Comparison of ENCODE assay signal across 37 cellular contexts in the genomic region with DNA sequence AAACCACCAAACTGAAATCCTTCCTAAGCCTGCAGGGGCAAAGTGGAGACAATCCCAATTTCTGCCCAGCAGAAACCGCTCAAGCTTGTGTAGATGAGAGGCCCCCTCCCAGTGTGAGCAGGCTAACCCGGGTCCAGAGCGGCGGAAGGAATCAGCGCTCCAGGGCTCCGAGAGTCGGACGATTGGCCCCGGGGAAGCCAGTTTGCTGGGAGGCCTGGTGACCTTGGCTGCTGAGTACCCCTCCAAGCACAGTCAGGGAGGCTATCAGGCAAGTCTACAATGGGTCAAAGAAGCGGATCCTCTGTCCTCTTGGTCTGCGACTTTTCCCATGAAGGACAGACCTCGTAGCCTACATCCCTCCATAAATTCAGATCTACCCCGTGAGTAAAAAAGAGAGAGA. TPM values are rescaled to one million over a fixed set of nuclear protein-coding genes. Genes with fewer than 3 reads are reported as not detected.
"Had no signal": no experiment of that assay in that cellular context is flagged by ENCODE, and none has a peak within 500 bp of the region (broad histone marks: within the 10 kb centered on the region; RNA-seq: fewer than 3 reads in every experiment).

No MANE protein-coding gene starts in this region.

- H3K36me3 Mint-ChIP-seq: activated CD4-positive, alpha-beta memory T cell treated with anti-CD3 and anti-CD28 coated beads for 36 hours; activated naive CD4-positive, alpha-beta T cell treated with anti-CD3 and anti-CD28 coated beads, Interleukin-2, amount 50 U/mL, for 72 hours; activated naive CD8-positive, alpha-beta T cell treated with anti-CD3 and anti-CD28 coated beads for 36 hours had no signal

- H3K4me1 Mint-ChIP-seq: activated B cell treated with CpG ODN at 0.5 μM for 24 hours; activated CD4-positive, alpha-beta T cell treated with anti-CD3 and anti-CD28 coated beads, Interleukin-2, amount 10 ng/mL, durations not matched to agents 24 days and 14 days; activated naive CD8-positive, alpha-beta T cell treated with anti-CD3 and anti-CD28 coated beads for 36 hours; activated T-helper 17 cell treated with anti-CD3 and anti-CD28 coated beads, Interleukin-2, amount 50 U/mL, for 72 hours; central memory CD8-positive, alpha-beta T cell had no signal

- H3K4me3 Mint-ChIP-seq: activated B cell treated with CpG ODN at 0.5 μM for 24 hours; activated CD4-positive, alpha-beta memory T cell treated with anti-CD3 and anti-CD28 coated beads for 36 hours; activated CD4-positive, alpha-beta T cell treated with anti-CD3 and anti-CD28 coated beads, Interleukin-2, amount 10 ng/mL, durations not matched to agents 24 days and 14 days; activated CD8-positive, alpha-beta T cell treated with anti-CD3 and anti-CD28 coated beads for 36 hours; activated naive CD4-positive, alpha-beta T cell treated with anti-CD3 and anti-CD28 coated beads for 36 hours; activated naive CD8-positive, alpha-beta T cell treated with anti-CD3 and anti-CD28 coated beads for 36 hours; activated T-cell treated with anti-CD3 and anti-CD28 coated beads, Interleukin-2, amount 50 U/mL, for 4 hours; activated T-cell treated with anti-CD3 and anti-CD28 coated beads, Interleukin-2, amount 50 U/mL, for 72 hours; activated T-helper 1 cell treated with anti-CD3 and anti-CD28 coated beads, Interleukin-12 subunit alpha, Interleukin-12 subunit beta, Interleukin-2, Interleukin-4 antibody, amounts not matched to agents 30 ng/mL and 10 ng/mL and 1 ng/mL, durations not matched to agents 14 hours and 24 hours and 36 hours; activated T-helper 17 cell treated with anti-CD3 and anti-CD28 coated beads, Interleukin-2, amount 50 U/mL, for 72 hours; central memory CD8-positive, alpha-beta T cell; T-helper 1 cell treated with Interleukin-12 subunit alpha and Interleukin-12 subunit beta and Interleukin-4 antibody, amounts not matched to agents 30 μg/mL and 1 μg/mL, for 36 hours; T-helper 2 cell treated with Interferon-gamma antibody and Interleukin-4, amounts not matched to agents 5 μg/mL and 100 μg/mL, for 36 hours had no signal

- H3K9me3 ChIP-seq: adrenal gland, body of pancreas, breast epithelium had no signal

- DNase-seq: activated B cell treated with CpG ODN at 0.5 μM for 24 hours; activated CD4-positive, alpha-beta memory T cell treated with anti-CD3 and anti-CD28 coated beads for 36 hours; activated CD4-positive, alpha-beta T cell treated with anti-CD3 and anti-CD28 coated beads for 4 hours; activated CD4-positive, alpha-beta T cell treated with anti-CD3 and anti-CD28 coated beads, Interleukin-2, amount 10 ng/mL, durations not matched to agents 24 days and 14 days; activated CD4-positive, alpha-beta T cell treated with anti-CD3 and anti-CD28 coated beads, Interleukin-2, amount 50 U/mL, for 1 hour; activated CD4-positive, alpha-beta T cell treated with anti-CD3 and anti-CD28 coated beads, Interleukin-2, amount 50 U/mL, for 4 hours; activated CD4-positive, CD25-positive, alpha-beta regulatory T cell treated with anti-CD3 and anti-CD28 coated beads, Interleukin-2, amount 50 U/mL, for 72 hours; activated CD8-positive, alpha-beta memory T cell treated with anti-CD3 and anti-CD28 coated beads, Interleukin-2, amount 50 U/mL, for 4 hours; activated CD8-positive, alpha-beta T cell treated with anti-CD3 and anti-CD28 coated beads for 36 hours; activated effector memory CD4-positive, alpha-beta T cell treated with anti-CD3 and anti-CD28 coated beads, Interleukin-2, amount 50 U/mL, for 16 hours; activated gamma-delta T cell treated with Interleukin-2 at 50 U/mL for 16 hours; activated naive CD4-positive, alpha-beta T cell; activated naive CD4-positive, alpha-beta T cell treated with anti-CD3 and anti-CD28 coated beads for 36 hours; activated naive CD4-positive, alpha-beta T cell treated with anti-CD3 and anti-CD28 coated beads, Interleukin-2, amount 50 U/mL, for 16 hours; activated naive CD8-positive, alpha-beta T cell treated with anti-CD3 and anti-CD28 coated beads for 36 hours; activated T-cell treated with anti-CD3 and anti-CD28 coated beads for 4 hours; activated T-cell treated with anti-CD3 and anti-CD28 coated beads, Interleukin-2, amount 50 U/mL, for 1 hour; activated T-cell treated with anti-CD3 and anti-CD28 coated beads, Interleukin-2, amount 50 U/mL, for 4 hours; activated T-cell treated with anti-CD3 and anti-CD28 coated beads, Interleukin-2, amount 50 U/mL, for 72 hours; adrenal gland; amniotic stem cell; aorta; body of pancreas; brain microvascular endothelial cell; cerebellar nuclear complex; T-helper 1 cell; T-helper 2 cell; T-helper 9 cell had no signal

- ATAC-seq: activated CD8-positive, alpha-beta T cell treated with anti-CD3 and anti-CD28 coated beads for 36 hours; activated naive CD4-positive, alpha-beta T cell treated with anti-CD3 and anti-CD28 coated beads, Interleukin-2, amount 50 U/mL, for 72 hours; body of pancreas had no signal

- H3K4me1 ChIP-seq: adrenal gland, body of pancreas, breast epithelium had no signal

- H3K9me3 Mint-ChIP-seq: activated B cell treated with CpG ODN at 0.5 μM for 24 hours; activated CD4-positive, alpha-beta memory T cell treated with anti-CD3 and anti-CD28 coated beads for 36 hours; activated CD4-positive, alpha-beta T cell treated with anti-CD3 and anti-CD28 coated beads, Interleukin-2, amount 10 ng/mL, durations not matched to agents 24 days and 14 days; activated CD8-positive, alpha-beta T cell treated with anti-CD3 and anti-CD28 coated beads for 36 hours; activated naive CD4-positive, alpha-beta T cell treated with anti-CD3 and anti-CD28 coated beads for 36 hours; activated naive CD4-positive, alpha-beta T cell treated with anti-CD3 and anti-CD28 coated beads, Interleukin-2, amount 50 U/mL, for 72 hours; activated naive CD8-positive, alpha-beta T cell treated with anti-CD3 and anti-CD28 coated beads for 36 hours; activated T-cell treated with anti-CD3 and anti-CD28 coated beads, Interleukin-2, amount 50 U/mL, for 4 hours; activated T-cell treated with anti-CD3 and anti-CD28 coated beads, Interleukin-2, amount 50 U/mL, for 72 hours; activated T-helper 1 cell treated with anti-CD3 and anti-CD28 coated beads, Interleukin-12 subunit alpha, Interleukin-12 subunit beta, Interleukin-2, Interleukin-4 antibody, amounts not matched to agents 30 ng/mL and 10 ng/mL and 1 ng/mL, durations not matched to agents 14 hours and 24 hours and 36 hours; activated T-helper 17 cell treated with anti-CD3 and anti-CD28 coated beads, Interleukin-2, amount 50 U/mL, for 72 hours; central memory CD8-positive, alpha-beta T cell; T-helper 1 cell treated with Interleukin-12 subunit alpha and Interleukin-12 subunit beta and Interleukin-4 antibody, amounts not matched to agents 30 μg/mL and 1 μg/mL, for 36 hours; T-helper 2 cell treated with Interferon-gamma antibody and Interleukin-4, amounts not matched to agents 5 μg/mL and 100 μg/mL, for 36 hours had no signal

- H3K27ac Mint-ChIP-seq: activated B cell treated with CpG ODN at 0.5 μM for 24 hours; activated CD4-positive, alpha-beta memory T cell treated with anti-CD3 and anti-CD28 coated beads for 36 hours; activated CD4-positive, alpha-beta T cell treated with anti-CD3 and anti-CD28 coated beads, Interleukin-2, amount 10 ng/mL, durations not matched to agents 24 days and 14 days; activated CD8-positive, alpha-beta T cell treated with anti-CD3 and anti-CD28 coated beads for 36 hours; activated naive CD4-positive, alpha-beta T cell treated with anti-CD3 and anti-CD28 coated beads for 36 hours; activated naive CD4-positive, alpha-beta T cell treated with anti-CD3 and anti-CD28 coated beads, Interleukin-2, amount 50 U/mL, for 72 hours; activated naive CD8-positive, alpha-beta T cell treated with anti-CD3 and anti-CD28 coated beads for 36 hours; activated T-cell treated with anti-CD3 and anti-CD28 coated beads, Interleukin-2, amount 50 U/mL, for 72 hours; activated T-helper 1 cell treated with anti-CD3 and anti-CD28 coated beads, Interleukin-12 subunit alpha, Interleukin-12 subunit beta, Interleukin-2, Interleukin-4 antibody, amounts not matched to agents 30 ng/mL and 10 ng/mL and 1 ng/mL, durations not matched to agents 14 hours and 24 hours and 36 hours; activated T-helper 17 cell treated with anti-CD3 and anti-CD28 coated beads, Interleukin-2, amount 50 U/mL, for 72 hours; T-helper 1 cell treated with Interleukin-12 subunit alpha and Interleukin-12 subunit beta and Interleukin-4 antibody, amounts not matched to agents 30 μg/mL and 1 μg/mL, for 36 hours; T-helper 2 cell treated with Interferon-gamma antibody and Interleukin-4, amounts not matched to agents 5 μg/mL and 100 μg/mL, for 36 hours had no signal

- H3K4me3 ChIP-seq: adrenal gland, body of pancreas, breast epithelium had no signal

- H3K27ac ChIP-seq: adrenal gland, body of pancreas, brain microvascular endothelial cell, breast epithelium, VCaP had no signal

- H3K36me3 ChIP-seq: adrenal gland, brain microvascular endothelial cell, breast epithelium had no signal

RNA-seq across cellular contexts. Expression of a gene that starts 16.8 kb away (rescaled TPM):
- total RNA-seq: activated B cell treated with CpG ODN at 0.5 μM for 24 hours; activated CD4-positive, alpha-beta memory T cell treated with anti-CD3 and anti-CD28 coated beads for 36 hours; activated CD4-positive, alpha-beta T cell treated with anti-CD3 and anti-CD28 coated beads, Interleukin-2, amount 10 ng/mL, durations not matched to agents 24 days and 14 days; activated CD8-positive, alpha-beta memory T cell treated with anti-CD3 and anti-CD28 coated beads for 36 hours; activated CD8-positive, alpha-beta T cell treated with anti-CD3 and anti-CD28 coated beads for 36 hours; activated naive CD4-positive, alpha-beta T cell treated with anti-CD3 and anti-CD28 coated beads for 36 hours; activated naive CD4-positive, alpha-beta T cell treated with anti-CD3 and anti-CD28 coated beads, Interleukin-2, amount 50 U/mL, for 72 hours; activated naive CD8-positive, alpha-beta T cell treated with anti-CD3 and anti-CD28 coated beads for 36 hours; activated T-cell treated with anti-CD3 and anti-CD28 coated beads, Interleukin-2, amount 50 U/mL, for 4 hours; activated T-cell treated with anti-CD3 and anti-CD28 coated beads, Interleukin-2, amount 50 U/mL, for 72 hours; activated T-helper 1 cell treated with anti-CD3 and anti-CD28 coated beads, Interleukin-12 subunit alpha, Interleukin-12 subunit beta, Interleukin-2, Interleukin-4 antibody, amounts not matched to agents 30 ng/mL and 10 ng/mL and 1 ng/mL, durations not matched to agents 14 hours and 24 hours and 36 hours; activated T-helper 17 cell treated with anti-CD3 and anti-CD28 coated beads, Interleukin-2, amount 50 U/mL, for 72 hours; aorta; body of pancreas had no signal
- polyA plus RNA-seq: aorta had no signal
